Comparison of ENCODE assay signal across 9 cellular contexts in genomic region chr19:13207237-13208130, GRCh38. TPM values are rescaled to one million over a fixed set of nuclear protein-coding genes. Genes with fewer than 3 reads are reported as not detected.
DNase-seq lines count a peak whose midpoint lies in the region; ATAC-seq lines count a peak whose summit lies in the region.
"Had no signal": no experiment of that assay in that cellular context is flagged by ENCODE, and none has a peak within 500 bp of the region (broad histone marks: within the 10 kb centered on the region; RNA-seq: fewer than 3 reads in every experiment).

No MANE protein-coding gene starts in this region.

- peak overlapping the region in 3 of 5 donors; percentile 39 to 51 (median 47) for H3K9ac ChIP-seq in subcutaneous abdominal adipose tissue (ENCODE audit: low read length in 5 of 5)

- H3K27ac ChIP-seq in right cardiac atrium (ENCODE audit: low read length) (no peak overlapping the region), subcutaneous abdominal adipose tissue (ENCODE audit: low read depth, low read length) (peak overlapping the region; percentile 54)

- H3K9me3 Mint-ChIP-seq in T-helper 2 cell treated with Interferon-gamma antibody and Interleukin-4, amounts not matched to agents 5 μg/mL and 100 μg/mL, for 36 hours = no peaks in the 10 kb centered on the region

- H3K4me3 ChIP-seq in right cardiac atrium (ENCODE audit: low read length) (peak overlapping the region; percentile 56), subcutaneous abdominal adipose tissue (ENCODE audit: low read depth in 1 of 5, low read length in 5 of 5) (peak overlapping the region in 4 of 5 donors; percentile 40 to 65 (median 60))
- H3K4me3 ChIP-seq: A549 had no signal

- H3K4me3 Mint-ChIP-seq in T-helper 2 cell treated with Interferon-gamma antibody and Interleukin-4, amounts not matched to agents 5 μg/mL and 100 μg/mL, for 36 hours = peak overlapping the region; percentile 82

- intact Hi-C loops in right cardiac atrium (cut with DNase I) = no loop called here

- H3K36me3 ChIP-seq in subcutaneous abdominal adipose tissue (ENCODE audit: control insufficient read depth in 5 of 5, insufficient read depth in 5 of 5, low read length in 5 of 5) = no peaks in the 10 kb centered on the region

- no peaks in the 10 kb centered on the region for H3K27me3 ChIP-seq in right cardiac atrium (ENCODE audit: control insufficient read depth, insufficient read depth)
- no peaks in the 10 kb centered on the region for H3K27me3 ChIP-seq in subcutaneous abdominal adipose tissue (ENCODE audit: control insufficient read depth in 5 of 5, insufficient read depth in 4 of 5, low read length in 5 of 5)

- H3K27me3 Mint-ChIP-seq in T-helper 2 cell treated with Interferon-gamma antibody and Interleukin-4, amounts not matched to agents 5 μg/mL and 100 μg/mL, for 36 hours (ENCODE audit: low read depth) = no peaks in the 10 kb centered on the region

- no peak for DNase-seq in T-helper 2 cell treated with Interferon-gamma antibody and Interleukin-4, amounts not matched to agents 5 μg/mL and 100 μg/mL, for 36 hours (ENCODE audit: low spot score)
- DNase-seq in T-helper 2 cell = no peak
- peak; percentile 35 for DNase-seq in activated T-cell treated with anti-CD3 and anti-CD28 coated beads, Interleukin-2, amount 50 U/mL, for 1 hour
- DNase-seq in right cardiac atrium = peak; percentile 50 to 80 (median 79)
- no peak for DNase-seq in NCI-H1417 (lab: John Stamatoyannopoulos, UW)

- H3K36me3 Mint-ChIP-seq in T-helper 2 cell treated with Interferon-gamma antibody and Interleukin-4, amounts not matched to agents 5 μg/mL and 100 μg/mL, for 36 hours (ENCODE audit: low read depth) = no peaks in the 10 kb centered on the region

- H3K27ac Mint-ChIP-seq in T-helper 2 cell treated with Interferon-gamma antibody and Interleukin-4, amounts not matched to agents 5 μg/mL and 100 μg/mL, for 36 hours = peak overlapping the region; percentile 96

- H3K4me1 ChIP-seq in right cardiac atrium (ENCODE audit: control insufficient read depth, insufficient read depth, low read length) = no peaks in the 10 kb centered on the region
- H3K4me1 ChIP-seq in subcutaneous abdominal adipose tissue (ENCODE audit: control insufficient read depth in 5 of 5, insufficient read depth in 5 of 5, low read length in 5 of 5) = peaks cover 0 to 17% (median 10%) of the 10 kb centered on the region in 5 donors
- H3K4me1 ChIP-seq: A549 had no signal

- no peaks in the 10 kb centered on the region for H3K9me3 ChIP-seq in right cardiac atrium (ENCODE audit: control insufficient read depth, low read length)
- no peaks in the 10 kb centered on the region for H3K9me3 ChIP-seq in subcutaneous abdominal adipose tissue (ENCODE audit: control insufficient read depth in 5 of 5, low read length in 5 of 5)
- H3K9me3 ChIP-seq: A549 had no signal

- WGBS in right cardiac atrium = 53% methylated on average over 95 of the region's 95 CpGs

- H3K4me1 Mint-ChIP-seq in T-helper 2 cell treated with Interferon-gamma antibody and Interleukin-4, amounts not matched to agents 5 μg/mL and 100 μg/mL, for 36 hours (ENCODE audit: low read depth) = peaks cover 8% of the 10 kb centered on the region

- ATAC-seq in right cardiac atrium (peak; percentile 29 to 49), HG03432 (IDR thresholded peaks at IDR 0.05; ENCODE audit: unreplicated experiment) (no peak), GM19023 (IDR thresholded peaks at IDR 0.05; ENCODE audit: unreplicated experiment) (no peak)
- ATAC-seq: A549 had no signal

RNA-seq across cellular contexts. Expression of gene IER2, which starts 57.3 kb away (rescaled TPM):
- total RNA-seq in right cardiac atrium = 10 to 100 TPM; 22.2 to 53.5 (median 29.2) TPM
- polyA plus RNA-seq in right cardiac atrium = 62.9 TPM

RNA-seq across cellular contexts. Expression of gene STX10, which starts 57.3 kb away (rescaled TPM):
- total RNA-seq in right cardiac atrium = 10 to 100 TPM; 30.8 to 39.8 (median 37.2) TPM
- polyA plus RNA-seq in right cardiac atrium = 47.7 TPM

Comparison
In these comparisons a context has a peak if more than half of its experiments do, and no peak if none do; other contexts are left out.
1. DNase-seq: peak in activated T-cell treated with anti-CD3 and anti-CD28 coated beads, Interleukin-2, amount 50 U/mL, for 1 hour (single experiment) and right cardiac atrium (3 of 3); none in T-helper 2 cell treated with Interferon-gamma antibody and Interleukin-4, amounts not matched to agents 5 μg/mL and 100 μg/mL, for 36 hours (single experiment), T-helper 2 cell (0 of 5) and NCI-H1417 (0 of 3).
2. ATAC-seq: peak in right cardiac atrium (2 of 2); none in HG03432 (single experiment) and GM19023 (single experiment).